32 cellular contexts compared by ENCODE assay signal in genomic region chr3:38019658-38020341, GRCh38. TPM values are rescaled to one million over a fixed set of nuclear protein-coding genes. Genes with fewer than 3 reads are reported as not detected.
DNase-seq lines count a peak whose midpoint lies in the region; ATAC-seq and TF ChIP-seq lines count a peak whose summit lies in the region.
"Had no signal": no experiment of that assay in that cellular context is flagged by ENCODE, and none has a peak within 500 bp of the region (broad histone marks: within the 10 kb centered on the region; RNA-seq: fewer than 3 reads in every experiment).

No MANE protein-coding gene starts in this region.

- intact Hi-C loops in activated CD8-positive, alpha-beta T cell treated with anti-CD3 and anti-CD28 coated beads for 36 hours (cut with micrococcal nuclease): no loop called here
- intact Hi-C loops in stomach (cut with DNase I; ENCODE audit: low total_unique reads): no loop called here

- 73 to 86% (median 83%) methylated on average over 10 of the region's 10 CpGs for WGBS in stomach, 5 donors

- no peak for ATAC-seq in activated CD8-positive, alpha-beta T cell treated with anti-CD3 and anti-CD28 coated beads for 36 hours
- no peak for ATAC-seq in activated CD8-positive, alpha-beta T cell treated with anti-CD3 and anti-CD28 coated beads, Interleukin-2, amount 10 ng/mL, durations not matched to agents 7 days and 5 days
- ATAC-seq in T-helper 17 cell: no peak
- no peak for ATAC-seq in memory B cell (ENCODE audit: low read depth)
- ATAC-seq in GM18909 (IDR thresholded peaks at IDR 0.05; ENCODE audit: poor library complexity, unreplicated experiment): no peak

- H3K4me1 ChIP-seq in stomach: peaks cover 7 to 27% (median 22%) of the 10 kb centered on the region in 4 donors
- H3K4me1 ChIP-seq: BE2C, Caco-2, neural progenitor cell, prostate gland had no signal

- peaks cover 16% of the 10 kb centered on the region for H3K4me1 Mint-ChIP-seq in activated CD8-positive, alpha-beta T cell treated with anti-CD3 and anti-CD28 coated beads for 36 hours (ENCODE audit: low read depth)
- peaks cover 13% of the 10 kb centered on the region for H3K4me1 Mint-ChIP-seq in activated CD8-positive, alpha-beta T cell treated with anti-CD3 and anti-CD28 coated beads, Interleukin-2, amount 10 ng/mL, durations not matched to agents 7 days and 5 days (ENCODE audit: low read depth)
- H3K4me1 Mint-ChIP-seq in T-helper 17 cell: peaks cover 40% of the 10 kb centered on the region
- H3K4me1 Mint-ChIP-seq in memory B cell: peaks cover 15% of the 10 kb centered on the region

- H3K9me3 ChIP-seq in T-helper 17 cell (ENCODE audit: control insufficient read depth, low read length, poor library complexity, severe bottlenecking) (no peaks in the 10 kb centered on the region), stomach (peaks cover 0 to 9% (median 3%) of the 10 kb centered on the region in 4 donors)
- H3K9me3 ChIP-seq: BE2C, Caco-2, HAP-1, MG63, prostate gland, tibial artery had no signal

- H3K27ac Mint-ChIP-seq in activated CD8-positive, alpha-beta T cell treated with anti-CD3 and anti-CD28 coated beads for 36 hours: peak overlapping the region; percentile 21
- H3K27ac Mint-ChIP-seq in activated CD8-positive, alpha-beta T cell treated with anti-CD3 and anti-CD28 coated beads, Interleukin-2, amount 10 ng/mL, durations not matched to agents 7 days and 5 days: no peak overlapping the region
- peak overlapping the region; percentile 96 for H3K27ac Mint-ChIP-seq in T-helper 17 cell
- peak overlapping the region; percentile 33 for H3K27ac Mint-ChIP-seq in memory B cell
- H3K27ac Mint-ChIP-seq: activated naive CD4-positive, alpha-beta T cell treated with anti-CD3 and anti-CD28 coated beads for 36 hours; neural progenitor cell had no signal

- no peak for DNase-seq in activated CD8-positive, alpha-beta T cell treated with anti-CD3 and anti-CD28 coated beads for 36 hours
- DNase-seq in activated CD8-positive, alpha-beta T cell treated with anti-CD3 and anti-CD28 coated beads, Interleukin-2, amount 10 ng/mL, durations not matched to agents 7 days and 5 days: no peak
- DNase-seq in T-helper 17 cell (no peak), memory B cell (ENCODE audit: low spot score in 2 of 2) (no peak), stomach (peak; percentile 71), OCI-M1 (lab: John Stamatoyannopoulos, UW) (no peak)
- DNase-seq: ACHN; activated CD4-positive, alpha-beta T cell treated with anti-CD3 and anti-CD28 coated beads for 1 hour; activated T-cell treated with anti-CD3 and anti-CD28 coated beads, Interleukin-2, amount 50 U/mL, for 24 hours; amniotic stem cell; BE2C; Caco-2; DMS79 treated with DMSO at 0.1 percent for 48 hours; esophagus squamous epithelium; foreskin melanocyte; GF-D8; KG1; mammary epithelial cell; MG63; NCI-H2081; NCI-H774; RPMI8226; stimulated activated CD8-positive, alpha-beta memory T cell treated with anti-CD3 and anti-CD28 coated beads, Interleukin-4, amount 100 ng/mL, for 48 hours had no signal

- H3K27me3 ChIP-seq in stomach: no peaks in the 10 kb centered on the region
- H3K27me3 ChIP-seq: BE2C, breast epithelium, esophagus squamous epithelium, MG63, tibial artery had no signal

- no peaks in the 10 kb centered on the region for H3K27me3 Mint-ChIP-seq in activated CD8-positive, alpha-beta T cell treated with anti-CD3 and anti-CD28 coated beads for 36 hours
- H3K27me3 Mint-ChIP-seq in activated CD8-positive, alpha-beta T cell treated with anti-CD3 and anti-CD28 coated beads, Interleukin-2, amount 10 ng/mL, durations not matched to agents 7 days and 5 days (ENCODE audit: low read depth): no peaks in the 10 kb centered on the region
- H3K27me3 Mint-ChIP-seq in T-helper 17 cell (no peaks in the 10 kb centered on the region), memory B cell (no peaks in the 10 kb centered on the region)
- H3K27me3 Mint-ChIP-seq: activated T-cell treated with anti-CD3 and anti-CD28 coated beads, Interleukin-2, amount 50 U/mL, for 24 hours had no signal

- H3K9me3 Mint-ChIP-seq in activated CD8-positive, alpha-beta T cell treated with anti-CD3 and anti-CD28 coated beads for 36 hours: peaks cover 8% of the 10 kb centered on the region
- no peaks in the 10 kb centered on the region for H3K9me3 Mint-ChIP-seq in activated CD8-positive, alpha-beta T cell treated with anti-CD3 and anti-CD28 coated beads, Interleukin-2, amount 10 ng/mL, durations not matched to agents 7 days and 5 days (ENCODE audit: insufficient read depth)
- peaks cover 5% of the 10 kb centered on the region for H3K9me3 Mint-ChIP-seq in memory B cell
- H3K9me3 Mint-ChIP-seq: neural progenitor cell had no signal

- POLR2A ChIA-PET in activated CD8-positive, alpha-beta T cell treated with anti-CD3 and anti-CD28 coated beads for 36 hours (lab: Charles Lee): interaction anchor here (0.7 kb wide), 1 partner anchor 11 kb away, joined by 4 read pairs; no protein-coding TSS in a partner anchor
- POLR2A ChIA-PET in activated CD8-positive, alpha-beta T cell treated with anti-CD3 and anti-CD28 coated beads, Interleukin-2, amount 10 ng/mL, durations not matched to agents 7 days and 5 days (lab: Charles Lee): no interaction called here

- H3K4me3 ChIP-seq in stomach: no peak overlapping the region
- H3K4me3 ChIP-seq: breast epithelium, coronary artery, esophagus squamous epithelium, HAP-1, MG63, neural progenitor cell, prostate gland, tibial artery had no signal

- H3K27ac ChIP-seq in stomach: no peak overlapping the region
- H3K27ac ChIP-seq: breast epithelium, coronary artery, esophagus squamous epithelium, neural progenitor cell, prostate gland, tibial artery had no signal

- no peak overlapping the region for H3K4me3 Mint-ChIP-seq in activated CD8-positive, alpha-beta T cell treated with anti-CD3 and anti-CD28 coated beads for 36 hours
- H3K4me3 Mint-ChIP-seq in activated CD8-positive, alpha-beta T cell treated with anti-CD3 and anti-CD28 coated beads, Interleukin-2, amount 10 ng/mL, durations not matched to agents 7 days and 5 days: no peak overlapping the region
- H3K4me3 Mint-ChIP-seq in T-helper 17 cell (no peak overlapping the region), memory B cell (no peak overlapping the region)
- H3K4me3 Mint-ChIP-seq: activated naive CD4-positive, alpha-beta T cell treated with anti-CD3 and anti-CD28 coated beads for 36 hours; activated T-cell treated with anti-CD3 and anti-CD28 coated beads, Interleukin-2, amount 50 U/mL, for 24 hours; neural progenitor cell had no signal

- CTCF ChIA-PET in activated CD8-positive, alpha-beta T cell treated with anti-CD3 and anti-CD28 coated beads for 36 hours (lab: Charles Lee): interaction anchor here (1.0 to 4.2 kb wide), 3 partner anchors 15 to 52 kb away, joined by 3 to 21 read pairs (median 3); no protein-coding TSS in a partner anchor
- CTCF ChIA-PET in activated CD8-positive, alpha-beta T cell treated with anti-CD3 and anti-CD28 coated beads, Interleukin-2, amount 10 ng/mL, durations not matched to agents 7 days and 5 days (lab: Charles Lee): interaction anchor here (1.1 to 1.7 kb wide), 2 partner anchors 23 to 164 kb away, joined by 4 to 5 read pairs; no protein-coding TSS in a partner anchor

- no peak for TF ChIP-seq CTCF in activated CD8-positive, alpha-beta T cell treated with anti-CD3 and anti-CD28 coated beads for 36 hours (IDR thresholded peaks at IDR 0.05)
- TF ChIP-seq CTCF in stomach (IDR thresholded peaks at IDR 0.05): no peak

- peaks cover 15 to 56% (median 54%) of the 10 kb centered on the region in 4 donors for H3K36me3 ChIP-seq in stomach
- H3K36me3 ChIP-seq: BE2C, MG63, neural progenitor cell, prostate gland had no signal

- peaks cover 27% of the 10 kb centered on the region for H3K36me3 Mint-ChIP-seq in activated CD8-positive, alpha-beta T cell treated with anti-CD3 and anti-CD28 coated beads for 36 hours (ENCODE audit: low read depth)
- peaks cover 15% of the 10 kb centered on the region for H3K36me3 Mint-ChIP-seq in activated CD8-positive, alpha-beta T cell treated with anti-CD3 and anti-CD28 coated beads, Interleukin-2, amount 10 ng/mL, durations not matched to agents 7 days and 5 days (ENCODE audit: low read depth)
- peaks cover 21% of the 10 kb centered on the region for H3K36me3 Mint-ChIP-seq in T-helper 17 cell (ENCODE audit: low read depth)
- H3K36me3 Mint-ChIP-seq in memory B cell: peaks cover 20% of the 10 kb centered on the region

- no peak for TF ChIP-seq POLR2A in stomach (IDR thresholded peaks at IDR 0.05)

- no peak for TF ChIP-seq EP300 in stomach (IDR thresholded peaks at IDR 0.05)

RNA-seq across cellular contexts. Expression of gene PLCD1, which starts 9.6 kb away (rescaled TPM):
- 1 to 10 TPM; 6.2 to 8.2 TPM for total RNA-seq in activated CD8-positive, alpha-beta T cell treated with anti-CD3 and anti-CD28 coated beads for 36 hours
- total RNA-seq in activated CD8-positive, alpha-beta T cell treated with anti-CD3 and anti-CD28 coated beads, Interleukin-2, amount 10 ng/mL, durations not matched to agents 7 days and 5 days: 10 to 100 TPM in 1 of 2 experiments, 1 to 10 TPM in 1; 9.7 to 10.1 TPM
- total RNA-seq in T-helper 17 cell: 10 to 100 TPM; 61.8 to 67.1 TPM
- total RNA-seq in stomach: 10 to 100 TPM in 4 of 5 donors, 1 to 10 TPM in 1; 8.2 to 73.9 (median 15.6) TPM
- 10 to 100 TPM in 2 of 3 donors, 1 to 10 TPM in 1; 9.8 to 27.1 (median 11.3) TPM for polyA plus RNA-seq in stomach

RNA-seq across cellular contexts. Expression of gene DLEC1, which starts 19.2 kb away (rescaled TPM):
- under 1 TPM; 0.20 to 0.36 TPM for total RNA-seq in activated CD8-positive, alpha-beta T cell treated with anti-CD3 and anti-CD28 coated beads for 36 hours
- under 1 TPM; 0.26 to 0.60 TPM for total RNA-seq in activated CD8-positive, alpha-beta T cell treated with anti-CD3 and anti-CD28 coated beads, Interleukin-2, amount 10 ng/mL, durations not matched to agents 7 days and 5 days
- 10 to 100 TPM in 1 of 2 donors, 1 to 10 TPM in 1; 8.6 to 16.3 TPM for total RNA-seq in T-helper 17 cell
- 1 to 10 TPM in 2 of 5 donors, not detected in 3; 1.3 to 1.5 TPM for total RNA-seq in stomach
- under 1 TPM; 0.12 to 0.31 (median 0.20) TPM for polyA plus RNA-seq in stomach
- total RNA-seq: HT1080 had no signal
- polyA plus RNA-seq: mammary epithelial cell had no signal

RNA-seq across cellular contexts. Expression of gene VILL, which starts 29.2 kb away (rescaled TPM):
- 10 to 100 TPM; 11.4 to 11.7 TPM for total RNA-seq in activated CD8-positive, alpha-beta T cell treated with anti-CD3 and anti-CD28 coated beads for 36 hours
- total RNA-seq in activated CD8-positive, alpha-beta T cell treated with anti-CD3 and anti-CD28 coated beads, Interleukin-2, amount 10 ng/mL, durations not matched to agents 7 days and 5 days: 10 to 100 TPM; 14.6 to 15.1 TPM
- 10 to 100 TPM; 21.6 to 30.1 TPM for total RNA-seq in T-helper 17 cell
- total RNA-seq in stomach: 100 to 1,000 TPM in 2 of 5 donors, 10 to 100 TPM in 3; 59.8 to 191 (median 86.8) TPM
- 100 to 1,000 TPM in 1 of 3 donors, 10 to 100 TPM in 2; 24.1 to 202 (median 43.7) TPM for polyA plus RNA-seq in stomach
